1 cellular context compared by ENCODE assay signal in the genomic region with DNA sequence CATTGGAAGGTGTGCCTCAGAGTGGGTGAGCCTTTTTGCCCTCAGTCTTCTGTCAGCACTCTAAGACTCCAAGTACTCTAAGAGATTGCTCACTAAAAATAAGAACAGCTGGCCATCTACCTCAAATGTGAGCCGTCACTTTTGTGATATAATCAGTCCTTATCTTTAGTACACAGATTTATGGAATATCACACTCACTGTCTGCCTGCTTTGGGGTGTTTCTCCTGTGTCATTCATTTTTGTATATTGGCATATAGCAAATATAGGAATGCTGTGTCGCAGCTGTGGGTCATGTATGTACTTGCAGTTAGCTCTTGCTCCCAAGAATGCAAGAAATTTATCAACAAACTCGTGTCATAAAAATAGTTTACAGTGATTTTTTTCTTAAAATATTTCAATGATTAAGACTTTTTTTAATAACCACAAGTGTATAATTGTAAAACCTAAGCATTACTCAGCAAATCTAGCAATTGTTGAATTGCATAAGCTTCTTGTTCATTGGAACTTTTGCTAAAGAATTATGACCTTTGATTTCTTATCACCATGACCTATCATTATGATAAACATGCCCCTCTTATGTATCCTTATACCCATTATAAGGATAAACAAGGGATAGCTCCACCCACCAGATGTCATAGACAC.
TF ChIP-seq lines count a peak whose summit lies in the region.

No MANE protein-coding gene starts in this region.

TF ChIP-seq in K562, 482 proteins besides CTCF, POLR2A, EP300 and RAD21 (continued from another document):
- TF ChIP-seq, protein P1, sequence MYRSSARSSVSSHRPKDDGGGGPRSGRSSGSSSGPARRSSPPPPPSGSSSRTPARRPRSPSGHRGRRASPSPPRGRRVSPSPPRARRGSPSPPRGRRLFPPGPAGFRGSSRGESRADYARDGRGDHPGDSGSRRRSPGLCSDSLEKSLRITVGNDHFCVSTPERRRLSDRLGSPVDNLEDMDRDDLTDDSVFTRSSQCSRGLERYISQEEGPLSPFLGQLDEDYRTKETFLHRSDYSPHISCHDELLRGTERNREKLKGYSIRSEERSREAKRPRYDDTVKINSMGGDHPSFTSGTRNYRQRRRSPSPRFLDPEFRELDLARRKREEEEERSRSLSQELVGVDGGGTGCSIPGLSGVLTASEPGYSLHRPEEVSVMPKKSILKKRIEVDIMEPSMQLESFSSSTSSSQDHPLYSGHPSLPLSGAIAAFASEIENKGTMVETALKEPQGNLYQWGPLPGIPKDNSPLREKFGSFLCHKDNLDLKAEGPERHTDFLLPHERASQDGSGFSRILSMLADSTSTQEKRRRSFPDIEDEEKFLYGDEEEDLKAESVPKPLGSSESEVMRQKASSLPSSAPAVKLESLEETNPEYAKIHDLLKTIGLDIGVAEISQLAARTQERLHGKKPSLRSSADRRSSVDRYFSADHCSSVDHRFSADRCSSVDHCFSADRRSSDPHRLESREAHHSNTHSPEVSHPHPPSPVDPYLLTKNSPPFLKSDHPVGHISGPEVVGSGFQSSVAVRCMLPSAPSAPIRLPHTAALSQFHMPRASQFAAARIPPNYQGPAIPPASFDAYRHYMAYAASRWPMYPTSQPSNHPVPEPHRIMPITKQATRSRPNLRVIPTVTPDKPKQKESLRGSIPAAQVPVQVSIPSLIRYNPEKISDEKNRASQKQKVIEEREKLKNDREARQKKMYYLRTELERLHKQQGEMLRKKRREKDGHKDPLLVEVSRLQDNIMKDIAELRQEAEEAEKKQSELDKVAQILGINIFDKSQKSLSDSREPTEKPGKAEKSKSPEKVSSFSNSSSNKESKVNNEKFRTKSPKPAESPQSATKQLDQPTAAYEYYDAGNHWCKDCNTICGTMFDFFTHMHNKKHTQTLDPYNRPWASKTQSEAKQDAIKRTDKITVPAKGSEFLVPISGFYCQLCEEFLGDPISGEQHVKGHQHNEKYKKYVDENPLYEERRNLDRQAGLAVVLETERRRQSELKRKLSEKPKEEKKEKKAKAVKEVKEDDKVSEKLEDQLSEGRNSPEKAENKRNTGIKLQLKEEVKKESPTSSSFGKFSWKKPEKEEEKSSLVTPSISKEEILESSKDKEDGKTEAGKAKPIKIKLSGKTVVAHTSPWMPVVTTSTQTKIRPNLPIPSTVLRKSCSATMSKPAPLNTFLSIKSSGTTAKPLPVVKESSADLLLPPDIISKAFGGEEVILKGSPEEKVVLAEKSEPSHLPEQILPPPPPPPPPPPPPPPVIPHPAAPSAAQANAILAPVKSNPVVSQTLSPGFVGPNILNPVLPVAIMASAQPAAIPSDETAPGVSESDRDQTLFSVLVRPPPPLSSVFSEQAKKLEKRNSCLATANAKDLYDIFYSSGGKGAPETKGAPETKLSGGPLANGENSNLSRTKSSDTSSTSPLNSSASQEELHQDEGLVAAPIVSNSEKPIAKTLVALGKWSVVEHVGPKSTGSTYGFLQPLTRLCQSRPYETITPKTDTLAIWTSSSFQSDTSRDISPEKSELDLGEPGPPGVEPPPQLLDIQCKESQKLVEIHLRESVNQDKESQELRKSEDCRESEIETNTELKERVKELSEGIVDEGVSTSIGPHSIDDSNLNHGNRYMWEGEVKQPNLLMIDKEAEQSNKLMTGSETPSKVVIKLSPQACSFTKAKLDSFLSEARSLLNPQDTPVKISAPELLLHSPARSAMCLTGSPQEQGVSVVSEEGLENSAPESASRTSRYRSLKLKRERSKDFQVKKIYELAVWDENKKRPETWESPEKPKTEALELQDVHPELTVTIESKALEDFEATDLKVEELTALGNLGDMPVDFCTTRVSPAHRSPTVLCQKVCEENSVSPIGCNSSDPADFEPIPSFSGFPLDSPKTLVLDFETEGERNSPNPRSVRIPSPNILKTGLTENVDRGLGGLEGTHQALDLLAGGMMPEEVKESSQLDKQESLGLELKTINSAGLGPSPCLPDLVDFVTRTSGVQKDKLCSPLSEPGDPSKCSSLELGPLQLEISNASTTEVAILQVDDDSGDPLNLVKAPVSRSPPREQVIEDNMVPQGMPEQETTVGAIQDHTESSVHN (IDR thresholded peaks at IDR 0.05; ENCODE audit: borderline replicate concordance in 1 of 2, low read depth in 1 of 2), result no peak
- no peak for TF ChIP-seq MAFK (IDR thresholded peaks at IDR 0.05; ENCODE audit: low read length)
- no peak for TF ChIP-seq ELF2 (CRISPR knock-in tag; IDR thresholded peaks at IDR 0.05)
- TF ChIP-seq, protein P2, sequence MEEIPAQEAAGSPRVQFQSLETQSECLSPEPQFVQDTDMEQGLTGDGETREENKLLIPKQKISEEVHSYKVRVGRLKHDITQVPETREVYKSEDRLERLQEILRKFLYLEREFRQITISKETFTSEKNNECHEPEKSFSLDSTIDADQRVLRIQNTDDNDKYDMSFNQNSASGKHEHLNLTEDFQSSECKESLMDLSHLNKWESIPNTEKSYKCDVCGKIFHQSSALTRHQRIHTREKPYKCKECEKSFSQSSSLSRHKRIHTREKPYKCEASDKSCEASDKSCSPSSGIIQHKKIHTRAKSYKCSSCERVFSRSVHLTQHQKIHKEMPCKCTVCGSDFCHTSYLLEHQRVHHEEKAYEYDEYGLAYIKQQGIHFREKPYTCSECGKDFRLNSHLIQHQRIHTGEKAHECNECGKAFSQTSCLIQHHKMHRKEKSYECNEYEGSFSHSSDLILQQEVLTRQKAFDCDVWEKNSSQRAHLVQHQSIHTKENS (CRISPR knock-in tag; IDR thresholded peaks at IDR 0.05), result no peak
- no peak for TF ChIP-seq ZC3H4 (CRISPR knock-in tag; IDR thresholded peaks at IDR 0.05; ENCODE audit: borderline replicate concordance)
- TF ChIP-seq HEY1 (CRISPR knock-in tag; IDR thresholded peaks at IDR 0.05; ENCODE audit: borderline replicate concordance), result no peak
